26 cellular contexts compared by ENCODE assay signal in genomic region chr12:68803948-68804653, GRCh38. TPM values are rescaled to one million over a fixed set of nuclear protein-coding genes. Genes with fewer than 3 reads are reported as not detected.
A peak's percentile ranks its signal among the peaks of the same experiment; 100 is the strongest.
DNase-seq lines count a peak whose midpoint lies in the region; ATAC-seq and TF ChIP-seq lines count a peak whose summit lies in the region.
"Had no signal": no experiment of that assay in that cellular context is flagged by ENCODE, and none has a peak within 500 bp of the region (broad histone marks: within the 10 kb centered on the region; RNA-seq: fewer than 3 reads in every experiment).

No MANE protein-coding gene starts in this region.

- CTCF ChIA-PET in OCI-LY7 (lab: Charles Lee; ENCODE audit: unreplicated experiment), result no interaction called here

- TF ChIP-seq RAD21 in liver (IDR thresholded peaks at IDR 0.05), result no peak

- H3K27ac ChIP-seq in DOHH2 (ENCODE audit: low read depth, low read length), result 0 out of 2 replicates have a peak overlapping the region, but pooled peaks have one; percentile 4
- H3K27ac ChIP-seq in OCI-LY7 (ENCODE audit: low read depth, low read length, poor library complexity, severe bottlenecking), result peak overlapping the region; percentile 100
- H3K27ac ChIP-seq in liver (ENCODE audit: low read depth in 1 of 2, low read length in 2 of 2), result peak overlapping the region; percentile 50 to 86
- peak overlapping the region in 3 of 5 donors; percentile 24 to 65 (median 33) for H3K27ac ChIP-seq in stomach
- H3K27ac ChIP-seq: KMS-11, ovary, testis had no signal

- no peak overlapping the region; the same call in 1 of the 2 replicates for H2AFZ ChIP-seq in OCI-LY7 (ENCODE audit: low read length)

- H3K4me2 ChIP-seq in DOHH2 (ENCODE audit: low read length) (no peak overlapping the region), OCI-LY7 (ENCODE audit: low read length) (no peak overlapping the region)
- H3K4me2 ChIP-seq: KMS-11 had no signal

- POLR2A ChIA-PET in OCI-LY7 (lab: Charles Lee), result interaction anchor here (0.6 to 1.1 kb wide), 6 partner anchors 9 to 72 kb away, joined by 3 to 4 read pairs (median 3); no protein-coding TSS in a partner anchor

- intact Hi-C loops in OCI-LY7 (cut with micrococcal nuclease; ENCODE audit: unreplicated experiment) (no loop called here), stomach (cut with DNase I; ENCODE audit: low total_unique reads) (loop anchor here (10.0 kb wide), 1 partner anchor 59 kb away; the partner anchor contains the start of gene SLC35E3)

- peaks cover 17% of the 10 kb centered on the region for H3F3A ChIP-seq in DOHH2 (ENCODE audit: control insufficient read depth, insufficient read depth)

- TF ChIP-seq POLR2A in stomach (IDR thresholded peaks at IDR 0.05), result no peak

- H3K4me1 ChIP-seq in DOHH2 (ENCODE audit: control insufficient read depth, low read length), result peaks cover 60% of the 10 kb centered on the region
- peaks cover 55% of the 10 kb centered on the region for H3K4me1 ChIP-seq in OCI-LY7 (ENCODE audit: insufficient read depth, low read length, poor library complexity, severe bottlenecking)
- peaks cover 0 to 11% (median 2%) of the 10 kb centered on the region in 4 donors for H3K4me1 ChIP-seq in liver (ENCODE audit: control insufficient read depth in 4 of 4, insufficient read depth in 4 of 4, low read length in 3 of 4)
- peaks cover 13 to 40% (median 17%) of the 10 kb centered on the region in 4 donors for H3K4me1 ChIP-seq in stomach
- H3K4me1 ChIP-seq: breast epithelium, testis had no signal

- H3K9me2 ChIP-seq in DOHH2 (replicated peaks; ENCODE audit: control insufficient read depth, low read length) (no peaks in the 10 kb centered on the region), OCI-LY7 (ENCODE audit: insufficient read depth, low read length) (no peaks in the 10 kb centered on the region)

- WGBS in liver, result 82% methylated on average over 5 of the region's 5 CpGs
- WGBS in stomach, 5 donors, result 69 to 84% (median 72%) methylated on average over 5 of the region's 5 CpGs

- no peak overlapping the region for H3K9ac ChIP-seq in liver (ENCODE audit: low read depth in 1 of 2, low read length in 2 of 2)
- H3K9ac ChIP-seq: KMS-11 had no signal

- H3K27me3 ChIP-seq in DOHH2 (ENCODE audit: control insufficient read depth, low read length) (no peaks in the 10 kb centered on the region), liver (ENCODE audit: control insufficient read depth in 4 of 4, insufficient read depth in 4 of 4, low read length in 3 of 4) (no peaks in the 10 kb centered on the region), stomach (no peaks in the 10 kb centered on the region)
- H3K27me3 ChIP-seq: breast epithelium, MG63, ovary, testis had no signal

- BruUV-seq in OCI-LY7 (replicated peaks; lab: Mats Ljungman, UMichigan), result no TSS peak

- H3K79me2 ChIP-seq in DOHH2 (ENCODE audit: control insufficient read depth, low read length) (peaks cover 11% of the 10 kb centered on the region), OCI-LY7 (ENCODE audit: insufficient read depth, low read depth, low read length) (peaks cover 11% of the 10 kb centered on the region)

- H3K9me3 ChIP-seq in DOHH2 (ENCODE audit: control insufficient read depth, insufficient read depth, low read length) (no peaks in the 10 kb centered on the region), OCI-LY7 (ENCODE audit: low read length) (no peaks in the 10 kb centered on the region; the same call in 1 of the 2 replicates), liver (ENCODE audit: control insufficient read depth in 4 of 4, low read length in 3 of 4) (no peaks in the 10 kb centered on the region), stomach (no peaks in the 10 kb centered on the region)
- H3K9me3 ChIP-seq: breast epithelium, MG63, ovary, testis had no signal

- TF ChIP-seq CTCF in DOHH2 (IDR thresholded peaks at IDR 0.05; ENCODE audit: low read depth, low read length, poor library complexity, severe bottlenecking) (no peak), OCI-LY7 (conservative IDR thresholded peaks at IDR 0.05; ENCODE audit: low read length) (no peak), liver (IDR thresholded peaks at IDR 0.05; ENCODE audit: low read depth, low read length, missing input control) (no peak), stomach (IDR thresholded peaks at IDR 0.05) (no peak)

- ATAC-seq in GM19397 (IDR thresholded peaks at IDR 0.05; ENCODE audit: unreplicated experiment) (no peak), GM18858 (IDR thresholded peaks at IDR 0.05; ENCODE audit: unreplicated experiment) (no peak), GM21423 (IDR thresholded peaks at IDR 0.05; ENCODE audit: unreplicated experiment) (no peak)
- ATAC-seq: naive thymus-derived CD8-positive, alpha-beta T cell; Right ventricle myocardium inferior had no signal

- DNase-seq in OCI-LY7 (ENCODE audit: low spot score) (no peak), stomach (no peak)
- DNase-seq: activated CD4-positive, alpha-beta memory T cell treated with anti-CD3 and anti-CD28 coated beads for 36 hours; activated CD4-positive, alpha-beta T cell treated with anti-CD3 and anti-CD28 coated beads for 1 hour; activated naive CD4-positive, alpha-beta T cell treated with anti-CD3 and anti-CD28 coated beads for 36 hours; C1 segment of cervical spinal cord; COR-L47; HFFc6; naive thymus-derived CD8-positive, alpha-beta T cell; NCI-H2029 treated with DMSO at 0.1 percent for 48 hours; NCI-H526; NK-92 treated with Interleukin-12 subunit alpha and Interleukin-12 subunit beta, amount 100 ng/mL, for 24 hours; stimulated activated CD4-positive, alpha-beta T cell treated with anti-CD3 and anti-CD28 coated beads, Interleukin-1b, Interleukin-23, amount 100 ng/mL, for 48 hours; stimulated activated naive CD4-positive, alpha-beta T cell treated with Interleukin-2 at 50 U/mL for 16 hours; testis had no signal

- no peak overlapping the region for H3K4me3 ChIP-seq in DOHH2 (ENCODE audit: low read length)
- no peak overlapping the region for H3K4me3 ChIP-seq in OCI-LY7 (ENCODE audit: low read depth, low read length, poor library complexity, severe bottlenecking)
- H3K4me3 ChIP-seq in liver (ENCODE audit: low read depth in 1 of 3, low read length in 3 of 3), result no peak overlapping the region
- no peak overlapping the region for H3K4me3 ChIP-seq in stomach
- H3K4me3 ChIP-seq: breast epithelium, lung, MG63, ovary, testis had no signal

- peaks cover 11% of the 10 kb centered on the region for H3K36me3 ChIP-seq in DOHH2 (ENCODE audit: control insufficient read depth, low read length)
- H3K36me3 ChIP-seq in OCI-LY7 (ENCODE audit: insufficient read depth, low read length), result peaks cover 9% of the 10 kb centered on the region
- no peaks in the 10 kb centered on the region for H3K36me3 ChIP-seq in liver (ENCODE audit: control insufficient read depth in 4 of 4, insufficient read depth in 3 of 4, low read depth in 1 of 4, low read length in 3 of 4)
- H3K36me3 ChIP-seq in stomach, result no peaks in the 10 kb centered on the region
- H3K36me3 ChIP-seq: breast epithelium, ovary had no signal

- no peaks in the 10 kb centered on the region for H4K20me1 ChIP-seq in DOHH2 (ENCODE audit: control insufficient read depth, insufficient read depth, low read depth, low read length)
- H4K20me1 ChIP-seq in OCI-LY7 (ENCODE audit: insufficient read depth, low read length), result peaks cover 2% of the 10 kb centered on the region; the same call in 1 of the 2 replicates

- no peak for TF ChIP-seq EP300 in stomach (IDR thresholded peaks at IDR 0.05)

TF ChIP-seq in liver, 16 proteins besides CTCF, POLR2A, EP300 and RAD21:
- TF ChIP-seq TAF1 (conservative IDR thresholded peaks at IDR 0.05) (no peak), MAX (IDR thresholded peaks at IDR 0.05) (no peak)
TF ChIP-seq in liver: peak in this region for 0.

RNA-seq across cellular contexts. Expression of gene MDM2, which starts 3.9 kb away (rescaled TPM):
- 143 and 229 TPM in 2 replicates for total RNA-seq in OCI-LY7 (2014; rRNA removed; shearing (Covaris generic))
- total RNA-seq in OCI-LY7 (2022) (318 and 366 TPM in 2 replicates), liver (10 to 100 TPM; 44.4 to 69.4 TPM), stomach (100 to 1,000 TPM in 3 of 5 donors, 10 to 100 TPM in 2; 42.4 to 151 (median 132) TPM)
- polyA plus RNA-seq in liver (10 to 100 TPM; 10.1 to 29.5 TPM), stomach (10 to 100 TPM; 16.8 to 74.4 (median 23.8) TPM)

RNA-seq across cellular contexts. Expression of gene SLC35E3, which starts 58.1 kb away (rescaled TPM):
- 24.6 and 26.6 TPM in 2 replicates for total RNA-seq in OCI-LY7 (2014; rRNA removed; shearing (Covaris generic))
- total RNA-seq in OCI-LY7 (2022) (39.1 and 66.6 TPM in 2 replicates), liver (1 to 10 TPM; 4.2 to 5.1 TPM), stomach (1 to 10 TPM in 3 of 5 donors, under 1 TPM in 2; under 0.01 to 5.9 (median 1.2) TPM)
- polyA plus RNA-seq in liver (1 to 10 TPM; 2.1 to 6.0 TPM), stomach (1 to 10 TPM; 2.1 to 5.0 (median 2.6) TPM)

Comparison
In these comparisons a context has a peak if more than half of its experiments do, and no peak if none do; other contexts are left out.
1. H3K27ac ChIP-seq: peak in every context shown above with its lines; median percentile 100 in OCI-LY7; 68 in liver; 33 in stomach; 4 in DOHH2.